24 cellular contexts compared by ENCODE assay signal in genomic region chr3:78951546-78951945, GRCh38.
DNase-seq lines count a peak whose midpoint lies in the region; ATAC-seq and TF ChIP-seq lines count a peak whose summit lies in the region.
"Had no signal": no experiment of that assay in that cellular context is flagged by ENCODE, and none has a peak within 500 bp of the region (broad histone marks: within the 10 kb centered on the region; RNA-seq: fewer than 3 reads in every experiment).

No MANE protein-coding gene starts in this region.

- H3K27ac Mint-ChIP-seq in mesothelial cell of epicardium, result peak overlapping the region; percentile 1
- H3K27ac Mint-ChIP-seq: immature natural killer cell; naive thymus-derived CD8-positive, alpha-beta T cell; T-helper 2 cell treated with Interferon-gamma antibody and Interleukin-4, amounts not matched to agents 5 μg/mL and 100 μg/mL, for 36 hours had no signal

- H3K36me3 Mint-ChIP-seq in mesothelial cell of epicardium, result peaks cover 19% of the 10 kb centered on the region
- H3K36me3 Mint-ChIP-seq: immature natural killer cell; naive thymus-derived CD8-positive, alpha-beta T cell had no signal

- DNase-seq in NCI-H510A treated with DMSO at 0.1 percent for 48 hours (lab: John Stamatoyannopoulos, UW) (peak; percentile 6), NCI-H510A (lab: John Stamatoyannopoulos, UW) (no peak), brain pericyte (ENCODE audit: low read depth, low spot score) (peak; percentile 92), mesothelial cell of epicardium (ENCODE audit: low spot score in 2 of 2, unreplicated experiment in 2 of 2) (no peak), NCI-H774 (lab: John Stamatoyannopoulos, UW) (no peak), T1000 (lab: John Stamatoyannopoulos, UW) (no peak)
- no peak for DNase-seq in activated CD4-positive, alpha-beta T cell treated with anti-CD3 and anti-CD28 coated beads, Interleukin-2, amount 50 U/mL, for 4 hours
- DNase-seq: activated gamma-delta T cell; body of pancreas; gastrocnemius medialis; hippocampal formation; immature natural killer cell; Karpas-422; left ventricle myocardium inferior; naive thymus-derived CD8-positive, alpha-beta T cell; NCI-H1930; OCI-M1; ovary; right cardiac atrium; stimulated activated CD4-positive, alpha-beta T cell treated with anti-CD3 and anti-CD28 coated beads, Interleukin-15, amount 100 ng/mL, for 24 hours; stomach had no signal

- H3K9me3 Mint-ChIP-seq in mesothelial cell of epicardium, result peaks cover 11% of the 10 kb centered on the region

- H3K27me3 Mint-ChIP-seq in mesothelial cell of epicardium (ENCODE audit: low read depth), result no peaks in the 10 kb centered on the region
- H3K27me3 Mint-ChIP-seq: naive thymus-derived CD8-positive, alpha-beta T cell had no signal

- H3K4me3 Mint-ChIP-seq in mesothelial cell of epicardium, result no peak overlapping the region
- H3K4me3 Mint-ChIP-seq: immature natural killer cell; naive thymus-derived CD8-positive, alpha-beta T cell; T-helper 2 cell treated with Interferon-gamma antibody and Interleukin-4, amounts not matched to agents 5 μg/mL and 100 μg/mL, for 36 hours had no signal

- peaks cover 8% of the 10 kb centered on the region for H3K4me1 Mint-ChIP-seq in mesothelial cell of epicardium
- H3K4me1 Mint-ChIP-seq: immature natural killer cell had no signal

- TF ChIP-seq CTCF in mesothelial cell of epicardium (IDR thresholded peaks at IDR 0.05; ENCODE audit: unreplicated experiment), result no peak

- no peak for ATAC-seq in GM19328 (IDR thresholded peaks at IDR 0.05; ENCODE audit: unreplicated experiment)
- ATAC-seq: body of pancreas; gastrocnemius medialis; naive thymus-derived CD8-positive, alpha-beta T cell; right cardiac atrium; Right ventricle myocardium inferior had no signal

Comparison
In these comparisons a context has a peak if more than half of its experiments do, and no peak if none do; other contexts are left out.
1. DNase-seq: peak in NCI-H510A treated with DMSO at 0.1 percent for 48 hours (single experiment) and brain pericyte (single experiment); none in NCI-H510A (single experiment), mesothelial cell of epicardium (0 of 2), NCI-H774 (single experiment), T1000 (single experiment) and activated CD4-positive, alpha-beta T cell treated with anti-CD3 and anti-CD28 coated beads, Interleukin-2, amount 50 U/mL, for 4 hours (0 of 2).